ENCODE assay signal across 8 cellular contexts in the genomic region with DNA sequence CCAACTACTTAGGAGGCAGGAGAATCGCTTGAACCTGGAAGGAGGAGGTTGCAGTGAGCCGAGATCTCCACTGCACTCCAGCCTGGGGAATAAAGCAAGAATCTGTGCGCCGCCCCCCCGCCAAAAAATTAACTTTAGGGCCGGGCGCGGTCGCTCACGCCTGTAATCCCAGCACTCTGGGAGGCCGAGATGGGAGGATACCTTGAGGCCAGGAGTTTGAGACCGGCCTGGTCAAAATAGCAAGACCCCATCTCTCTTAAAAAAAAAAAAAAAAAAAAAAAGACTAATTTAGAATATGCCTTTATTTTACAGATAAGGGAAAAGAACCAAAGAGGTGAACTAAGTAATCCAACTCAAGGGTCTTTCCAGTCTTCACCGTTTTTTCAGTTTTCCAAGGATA. TPM values are rescaled to one million over a fixed set of nuclear protein-coding genes. Genes with fewer than 3 reads are reported as not detected.
DNase-seq lines count a peak whose midpoint lies in the region; ATAC-seq and TF ChIP-seq lines count a peak whose summit lies in the region.

No MANE protein-coding gene starts in this region.

- H3K9ac ChIP-seq in mucosa of stomach (ENCODE audit: low read length) = peak overlapping the region; percentile 100

- H3K9me3 Mint-ChIP-seq in stimulated activated naive CD8-positive, alpha-beta T cell treated with anti-CD3 and anti-CD28 coated beads, Interleukin-15, Interleukin-2, amounts not matched to agents 100 ng/mL and 50 ng/mL, for 24 hours = no peaks in the 10 kb centered on the region

- H3K4me3 Mint-ChIP-seq in stimulated activated naive CD8-positive, alpha-beta T cell treated with anti-CD3 and anti-CD28 coated beads, Interleukin-15, Interleukin-2, amounts not matched to agents 100 ng/mL and 50 ng/mL, for 24 hours = peak overlapping the region; percentile 99

- intact Hi-C loops in breast epithelium (cut with DNase I; ENCODE audit: low total_unique reads) = no loop called here

- no peak for DNase-seq in stimulated activated naive CD8-positive, alpha-beta T cell treated with anti-CD3 and anti-CD28 coated beads, Interleukin-15, Interleukin-2, amounts not matched to agents 100 U/mL and 50 U/mL, for 24 hours
- DNase-seq in breast epithelium (ENCODE audit: low spot score in 2 of 2) (no peak), AG20443 (ENCODE audit: low spot score) (no peak), SW480 (ENCODE audit: low spot score) (no peak)
- no peak for DNase-seq in stimulated activated CD4-positive, alpha-beta T cell treated with anti-CD3 and anti-CD28 coated beads, Interleukin-1b, Interleukin-23, amount 100 ng/mL, for 48 hours

- no peak for ATAC-seq in stimulated activated naive CD8-positive, alpha-beta T cell treated with anti-CD3 and anti-CD28 coated beads, Interleukin-15, Interleukin-2, amounts not matched to agents 100 U/mL and 50 U/mL, for 24 hours
- ATAC-seq in HG02798 (IDR thresholded peaks at IDR 0.05; ENCODE audit: poor library complexity, unreplicated experiment) = no peak

- H3K4me1 Mint-ChIP-seq in stimulated activated naive CD8-positive, alpha-beta T cell treated with anti-CD3 and anti-CD28 coated beads, Interleukin-15, Interleukin-2, amounts not matched to agents 100 ng/mL and 50 ng/mL, for 24 hours (ENCODE audit: low read depth) = peaks cover 58% of the 10 kb centered on the region

- peaks cover 0 to 10% of the 10 kb centered on the region in 2 donors for H3K4me1 ChIP-seq in breast epithelium
- peaks cover 18% of the 10 kb centered on the region for H3K4me1 ChIP-seq in mucosa of stomach (ENCODE audit: control insufficient read depth, insufficient read depth, low read length)

- no peak for TF ChIP-seq CTCF in breast epithelium (IDR thresholded peaks at IDR 0.05)

- no peaks in the 10 kb centered on the region for H3K36me3 ChIP-seq in breast epithelium
- H3K36me3 ChIP-seq in mucosa of stomach (ENCODE audit: control insufficient read depth, insufficient read depth, low read length) = peaks cover 8% of the 10 kb centered on the region

- H3K27ac Mint-ChIP-seq in stimulated activated naive CD8-positive, alpha-beta T cell treated with anti-CD3 and anti-CD28 coated beads, Interleukin-15, Interleukin-2, amounts not matched to agents 100 ng/mL and 50 ng/mL, for 24 hours = peak overlapping the region; percentile 96

- H3K36me3 Mint-ChIP-seq in stimulated activated naive CD8-positive, alpha-beta T cell treated with anti-CD3 and anti-CD28 coated beads, Interleukin-15, Interleukin-2, amounts not matched to agents 100 ng/mL and 50 ng/mL, for 24 hours (ENCODE audit: low read depth) = peaks cover 53% of the 10 kb centered on the region

- TF ChIP-seq POLR2A in breast epithelium (IDR thresholded peaks at IDR 0.05) = no peak

- no peaks in the 10 kb centered on the region for H3K9me3 ChIP-seq in breast epithelium
- H3K9me3 ChIP-seq in mucosa of stomach (ENCODE audit: control insufficient read depth, low read length) = no peaks in the 10 kb centered on the region

- H3K27me3 ChIP-seq in breast epithelium (no peaks in the 10 kb centered on the region), mucosa of stomach (ENCODE audit: control insufficient read depth, insufficient read depth, low read length) (no peaks in the 10 kb centered on the region)

- H3K27ac ChIP-seq in breast epithelium = no peak overlapping the region

- H3K4me3 ChIP-seq in breast epithelium = peak overlapping the region; percentile 88 to 97 (median 96)
- peak overlapping the region; percentile 99 for H3K4me3 ChIP-seq in mucosa of stomach (ENCODE audit: low read length)

- H3K27me3 Mint-ChIP-seq in stimulated activated naive CD8-positive, alpha-beta T cell treated with anti-CD3 and anti-CD28 coated beads, Interleukin-15, Interleukin-2, amounts not matched to agents 100 ng/mL and 50 ng/mL, for 24 hours = no peaks in the 10 kb centered on the region

RNA-seq across cellular contexts. Expression of a gene that starts 1.2 kb away (rescaled TPM):
- total RNA-seq in breast epithelium = 100 to 1,000 TPM in 1 of 3 donors, 10 to 100 TPM in 2; 48.0 to 113 (median 76.4) TPM

RNA-seq across cellular contexts. Expression of a gene that starts 35.6 kb away (rescaled TPM):
- 10 to 100 TPM; 25.9 to 51.7 (median 26.7) TPM for total RNA-seq in breast epithelium
